ENCODE assay signal across 8 cellular contexts in genomic region chr16:53435066-53435688, GRCh38. TPM values are rescaled to one million over a fixed set of nuclear protein-coding genes. Genes with fewer than 3 reads are reported as not detected.
DNase-seq lines count a peak whose midpoint lies in the region; ATAC-seq and TF ChIP-seq lines count a peak whose summit lies in the region.

No MANE protein-coding gene starts in this region.

- TF ChIP-seq POLR2A in GM19099 (IDR thresholded peaks at IDR 0.05; ENCODE audit: extremely low read depth, insufficient read length, low read depth) (peak; percentile 42), right lobe of liver (IDR thresholded peaks at IDR 0.05) (peak; percentile 66)

- peak; percentile 94 for ATAC-seq in HG03378 (IDR thresholded peaks at IDR 0.05; ENCODE audit: unreplicated experiment)
- peak; percentile 87 to 94 (median 89) for ATAC-seq in right lobe of liver

- WGBS in right lobe of liver (ENCODE audit: insufficient coverage, low coverage, low lambda C conversion rate, missing lambda C conversion rate) = 0% methylated on average over 27 of the region's 28 CpGs

- peaks cover 1% of the 10 kb centered on the region for H3K9me3 Mint-ChIP-seq in activated CD4-positive, alpha-beta T cell treated with anti-CD3 and anti-CD28 coated beads, Interleukin-2, amount 10 ng/mL, durations not matched to agents 7 days and 5 days

- H3K4me1 ChIP-seq in BE2C = peaks cover 4% of the 10 kb centered on the region
- peaks cover 0 to 24% (median 6%) of the 10 kb centered on the region in 4 donors for H3K4me1 ChIP-seq in right lobe of liver

- peak overlapping the region; percentile 86 for H3K4me3 ChIP-seq in BE2C (ENCODE audit: low read depth, low read length)
- H3K4me3 ChIP-seq in dorsolateral prefrontal cortex = peak overlapping the region; percentile 73 to 100 (median 97)
- peak overlapping the region; percentile 89 to 95 (median 92) for H3K4me3 ChIP-seq in right lobe of liver

- H3K9me3 ChIP-seq in BE2C (no peaks in the 10 kb centered on the region), right lobe of liver (no peaks in the 10 kb centered on the region)

- peak overlapping the region; percentile 38 to 98 (median 95) for H3K27ac ChIP-seq in dorsolateral prefrontal cortex
- peak overlapping the region; percentile 94 to 98 (median 98) for H3K27ac ChIP-seq in right lobe of liver

- no peaks in the 10 kb centered on the region for H3K27me3 ChIP-seq in BE2C
- H3K27me3 ChIP-seq in dorsolateral prefrontal cortex = no peaks in the 10 kb centered on the region
- H3K27me3 ChIP-seq in right lobe of liver = no peaks in the 10 kb centered on the region

- peak overlapping the region; percentile 86 for H3K4me3 Mint-ChIP-seq in activated CD4-positive, alpha-beta T cell treated with anti-CD3 and anti-CD28 coated beads, Interleukin-2, amount 10 ng/mL, durations not matched to agents 7 days and 5 days

- H3K27me3 Mint-ChIP-seq in activated CD4-positive, alpha-beta T cell treated with anti-CD3 and anti-CD28 coated beads, Interleukin-2, amount 10 ng/mL, durations not matched to agents 7 days and 5 days = no peaks in the 10 kb centered on the region

- POLR2A ChIA-PET in activated CD4-positive, alpha-beta T cell treated with anti-CD3 and anti-CD28 coated beads, Interleukin-2, amount 10 ng/mL, durations not matched to agents 7 days and 5 days (lab: Charles Lee) = interaction anchor here (0.7 to 1.4 kb wide), 2 partner anchors 19 to 68 kb away, joined by 4 read pairs; partner anchors contain the start of gene AKTIP

- CTCF ChIA-PET in activated CD4-positive, alpha-beta T cell treated with anti-CD3 and anti-CD28 coated beads, Interleukin-2, amount 10 ng/mL, durations not matched to agents 7 days and 5 days (lab: Charles Lee) = interaction anchor here (0.6 to 1.6 kb wide), 4 partner anchors 13 to 117 kb away, joined by 3 to 7 read pairs (median 3); no protein-coding TSS in a partner anchor

- H3K36me3 Mint-ChIP-seq in activated CD4-positive, alpha-beta T cell treated with anti-CD3 and anti-CD28 coated beads, Interleukin-2, amount 10 ng/mL, durations not matched to agents 7 days and 5 days (ENCODE audit: low read depth) = peaks cover 40% of the 10 kb centered on the region

- DNase-seq in BE2C (peak; percentile 69), NCI-H510A (lab: John Stamatoyannopoulos, UW) (peak; percentile 72), dorsolateral prefrontal cortex (peak; percentile 29 to 89 (median 70)), right lobe of liver (peak; percentile 71 to 93 (median 86))
- DNase-seq in activated CD4-positive, alpha-beta T cell treated with anti-CD3 and anti-CD28 coated beads, Interleukin-2, amount 10 ng/mL, durations not matched to agents 7 days and 5 days = peak; percentile 79
- peak; percentile 25 to 49 for DNase-seq in stimulated activated CD4-positive, alpha-beta T cell treated with anti-CD3 and anti-CD28 coated beads, Interleukin-4, amount 100 ng/mL, for 4 hours

- intact Hi-C loops in dorsolateral prefrontal cortex (cut with DNase I) = loop anchor here (2.0 kb wide), 2 partner anchors 68 to 76 kb away; partner anchors contain the start of gene AKTIP (in 1 of the 2)
- intact Hi-C loops in right lobe of liver (cut with DNase I) = loop anchor here in 1 of 2 donors (10.0 kb wide), 1 partner anchor 70 kb away; the partner anchor contains the start of gene AKTIP

- TF ChIP-seq CTCF in BE2C (IDR thresholded peaks at IDR 0.05; ENCODE audit: low read depth, low read length) (no peak), dorsolateral prefrontal cortex (IDR thresholded peaks at IDR 0.05 in 54 of 56, conservative IDR thresholded peaks at IDR 0.05 in 2 of 56; ENCODE audit: low read depth in 1 of 56, partially characterized antibody in 56 of 56) (peak in 5 of 56 donors; percentile 6 to 28 (median 23)), right lobe of liver (IDR thresholded peaks at IDR 0.05) (no peak)

- H3K4me1 Mint-ChIP-seq in activated CD4-positive, alpha-beta T cell treated with anti-CD3 and anti-CD28 coated beads, Interleukin-2, amount 10 ng/mL, durations not matched to agents 7 days and 5 days = peaks cover 50% of the 10 kb centered on the region

- H3K36me3 ChIP-seq in BE2C (no peaks in the 10 kb centered on the region), right lobe of liver (no peaks in the 10 kb centered on the region)

- peak overlapping the region; percentile 94 for H3K27ac Mint-ChIP-seq in activated CD4-positive, alpha-beta T cell treated with anti-CD3 and anti-CD28 coated beads, Interleukin-2, amount 10 ng/mL, durations not matched to agents 7 days and 5 days

RNA-seq across cellular contexts. Expression of gene RBL2, which starts 0.9 kb away (rescaled TPM):
- polyA plus RNA-seq in BE2C (2012; ENCODE audit: insufficient read depth, insufficient read length, low read depth) = 20.4 TPM
- total RNA-seq in activated CD4-positive, alpha-beta T cell treated with anti-CD3 and anti-CD28 coated beads, Interleukin-2, amount 10 ng/mL, durations not matched to agents 7 days and 5 days = 100 to 1,000 TPM; 178 to 188 TPM
- total RNA-seq in dorsolateral prefrontal cortex (100 to 1,000 TPM in 4 of 120 experiments, 10 to 100 TPM in 116; 47.8 to 113 (median 73.9) TPM), right lobe of liver (10 to 100 TPM; 26.3 to 63.1 (median 38.8) TPM)

Comparison
In these comparisons a context has a peak if more than half of its experiments do, and no peak if none do; other contexts are left out.
1. Peak in every context shown above with its lines: DNase-seq, ATAC-seq, H3K4me3 ChIP-seq and H3K27ac ChIP-seq.